Comparison of ENCODE assay signal across 1 cellular context in genomic region chr2:197786010-197786877, GRCh38.
TF ChIP-seq lines count a peak whose summit lies in the region.

No MANE protein-coding gene starts in this region.

TF ChIP-seq in GM12878, 131 proteins besides CTCF, POLR2A, EP300 and RAD21:
- TF ChIP-seq PKNOX1 (IDR thresholded peaks at IDR 0.05) (peak; percentile 76), SIX5 (IDR thresholded peaks at IDR 0.05; ENCODE audit: low read depth, low read length, severe bottlenecking) (no peak), CBX3 (IDR thresholded peaks at IDR 0.05; ENCODE audit: borderline replicate concordance, low read depth) (no peak), PBX3 (IDR thresholded peaks at IDR 0.05; ENCODE audit: insufficient replicate concordance, low read depth, low read length) (peak; percentile 74), SRF (IDR thresholded peaks at IDR 0.05; ENCODE audit: low read depth in 2 of 2, low read length in 2 of 2) (no peak), TCF12 (IDR thresholded peaks at IDR 0.05; ENCODE audit: low read depth, low read length) (peak; percentile 72; the same call in 1 of the 2 replicates), NR2F1 (conservative IDR thresholded peaks at IDR 0.05) (no peak), GABPA (IDR thresholded peaks at IDR 0.05; ENCODE audit: low read depth) (no peak), HCFC1 (IDR thresholded peaks at IDR 0.05; ENCODE audit: low read length) (no peak), TCF3 (IDR thresholded peaks at IDR 0.05; ENCODE audit: borderline replicate concordance, insufficient read depth, low read depth, low read length) (peak; percentile 78; the same call in 1 of the 2 replicates), SMC3 (IDR thresholded peaks at IDR 0.05; ENCODE audit: borderline replicate concordance, low read length) (peak; percentile 16; the same call in 1 of the 2 replicates), MXI1 (IDR thresholded peaks at IDR 0.05; ENCODE audit: low read depth, low read length) (no peak), SUZ12 (IDR thresholded peaks at IDR 0.05; ENCODE audit: unreplicated experiment) (peak; percentile 35)
